ENCODE assay signal across 12 cellular contexts in the genomic region with DNA sequence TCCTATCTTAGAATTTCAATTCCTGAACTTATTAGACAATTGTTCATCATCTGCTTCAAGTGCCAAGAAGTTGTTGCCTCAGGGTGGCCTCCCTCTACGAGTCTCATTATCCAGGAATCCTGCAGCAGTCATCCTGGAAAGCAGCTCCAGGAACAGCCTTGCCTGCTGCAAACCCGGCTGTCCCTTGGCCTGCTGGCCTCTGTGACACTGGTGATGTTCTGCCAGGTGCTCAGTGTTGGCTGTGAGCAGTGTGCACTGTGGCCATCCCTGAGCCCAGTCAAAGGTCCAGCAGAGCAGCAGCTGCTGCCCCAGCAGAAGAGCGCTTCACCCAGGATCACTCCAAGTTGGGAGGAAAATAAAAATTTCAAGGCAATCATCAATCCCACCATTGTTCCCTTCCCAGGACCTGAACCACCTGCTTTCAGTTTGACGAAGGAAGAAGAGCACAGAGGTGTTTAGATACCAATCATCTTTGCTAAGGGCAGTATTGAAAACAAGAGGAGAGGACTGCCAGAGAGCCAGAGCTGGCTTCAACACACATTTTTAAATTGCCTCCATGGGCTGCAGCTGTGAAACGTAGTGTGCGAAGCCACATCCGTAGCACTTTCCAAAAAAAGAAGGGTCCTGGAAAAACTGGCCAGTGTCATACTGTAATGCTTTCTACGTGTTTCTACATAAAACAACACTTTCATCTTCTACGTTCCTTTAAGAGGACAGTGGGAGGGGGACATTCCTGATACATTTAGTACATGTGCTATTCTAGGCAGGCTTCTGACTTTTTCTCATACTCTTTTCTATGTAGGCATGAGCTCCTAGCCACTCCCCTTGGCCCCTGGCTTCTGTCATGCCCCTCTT. TPM values are rescaled to one million over a fixed set of nuclear protein-coding genes. Genes with fewer than 3 reads are reported as not detected.
A peak's percentile ranks its signal among the peaks of the same experiment; 100 is the strongest.
DNase-seq lines count a peak whose midpoint lies in the region; ATAC-seq and TF ChIP-seq lines count a peak whose summit lies in the region.
"Had no signal": no experiment of that assay in that cellular context is flagged by ENCODE, and none has a peak within 500 bp of the region (broad histone marks: within the 10 kb centered on the region; RNA-seq: fewer than 3 reads in every experiment).

No MANE protein-coding gene starts in this region.

- no peaks in the 10 kb centered on the region for H3K79me1 ChIP-seq in trophoblast cell (ENCODE audit: low read length)

- no peak overlapping the region for H2BK5ac ChIP-seq in trophoblast cell (ENCODE audit: low read depth, low read length, poor library complexity)

- H3K4ac ChIP-seq in trophoblast cell (ENCODE audit: low read depth, low read length) = no peak overlapping the region

- H4K8ac ChIP-seq in trophoblast cell (ENCODE audit: low read depth, low read length) = no peak overlapping the region

- no peak overlapping the region for H3K27ac Mint-ChIP-seq in activated naive CD4-positive, alpha-beta T cell treated with anti-CD3 and anti-CD28 coated beads, Interleukin-2, amount 50 U/mL, for 72 hours

- no peak overlapping the region for H2AK5ac ChIP-seq in trophoblast cell (ENCODE audit: low read length)

- no peak overlapping the region for H4K12ac ChIP-seq in trophoblast cell (ENCODE audit: low read depth, low read length)

- no peaks in the 10 kb centered on the region for H3K36me3 ChIP-seq in BJ (ENCODE audit: control insufficient read depth, insufficient read depth, low read length)
- H3K36me3 ChIP-seq in SJSA1 = no peaks in the 10 kb centered on the region
- no peaks in the 10 kb centered on the region for H3K36me3 ChIP-seq in trophoblast cell (ENCODE audit: control insufficient read depth in 1 of 2, insufficient read depth in 2 of 2, low read length in 2 of 2)
- H3K36me3 ChIP-seq in colonic mucosa = no peaks in the 10 kb centered on the region
- H3K36me3 ChIP-seq: neutrophil had no signal

- H4K91ac ChIP-seq in trophoblast cell (ENCODE audit: low read depth, low read length) = no peak overlapping the region

- H3K9me3 ChIP-seq in SJSA1 (replicated peaks) = no peaks in the 10 kb centered on the region
- H3K9me3 ChIP-seq in trophoblast cell (ENCODE audit: insufficient read depth, low read depth, low read length) = no peaks in the 10 kb centered on the region
- H3K9me3 ChIP-seq in colonic mucosa = no peaks in the 10 kb centered on the region
- H3K9me3 ChIP-seq: neutrophil had no signal

- H3K27ac ChIP-seq in SJSA1 (peak overlapping the region; percentile 71), trophoblast cell (ENCODE audit: low read depth, low read length) (no peak overlapping the region), colonic mucosa (no peak overlapping the region)
- H3K27ac ChIP-seq: neutrophil, VCaP had no signal

- POLR2A ChIA-PET in BJ (lab: Charles Lee) = interaction anchor here (0.6 to 1.6 kb wide), 4 partner anchors 16 to 639 kb away, joined by 3 to 5 read pairs (median 4); no protein-coding TSS in a partner anchor
- POLR2A ChIA-PET in GM10248 (lab: Yijun Ruan, JAX) = no interaction called here

- ATAC-seq in activated naive CD4-positive, alpha-beta T cell treated with anti-CD3 and anti-CD28 coated beads, Interleukin-2, amount 50 U/mL, for 72 hours = no peak
- no peak for ATAC-seq in GM19463 (IDR thresholded peaks at IDR 0.05; ENCODE audit: unreplicated experiment)

- peak; percentile 78 for DNase-seq in BJ (ENCODE audit: low read depth)
- DNase-seq in SJSA1 (ENCODE audit: low read depth in 1 of 2, low spot score in 2 of 2) = peak; percentile 71 to 76
- peak; percentile 42 for DNase-seq in fibroblast of pulmonary artery (ENCODE audit: low read depth)
- DNase-seq in trophoblast cell = peak; percentile 98
- no peak for DNase-seq in activated naive CD4-positive, alpha-beta T cell treated with anti-CD3 and anti-CD28 coated beads, Interleukin-2, amount 50 U/mL, for 72 hours (ENCODE audit: low spot score in 2 of 2)
- no peak for DNase-seq in colonic mucosa
- DNase-seq in GM10248 (ENCODE audit: extremely low spot score) = no peak
- DNase-seq: CD4-positive, CD25-positive, alpha-beta regulatory T cell; NCI-H2081 treated with DMSO at 0.1 percent for 48 hours had no signal

- H3K27me3 ChIP-seq in BJ (ENCODE audit: control insufficient read depth, insufficient read depth, low read length) = no peaks in the 10 kb centered on the region
- H3K27me3 ChIP-seq in SJSA1 (replicated peaks) = no peaks in the 10 kb centered on the region
- no peaks in the 10 kb centered on the region for H3K27me3 ChIP-seq in trophoblast cell (ENCODE audit: insufficient read depth, low read length)
- H3K27me3 ChIP-seq in colonic mucosa = no peaks in the 10 kb centered on the region

- no peaks in the 10 kb centered on the region for H3K36me3 Mint-ChIP-seq in activated naive CD4-positive, alpha-beta T cell treated with anti-CD3 and anti-CD28 coated beads, Interleukin-2, amount 50 U/mL, for 72 hours
- H3K36me3 Mint-ChIP-seq: CD4-positive, CD25-positive, alpha-beta regulatory T cell had no signal

- H2BK12ac ChIP-seq in trophoblast cell (ENCODE audit: low read length) = no peak overlapping the region

- H3K4me3 ChIP-seq in BJ (ENCODE audit: low read depth, low read length) = no peak overlapping the region
- no peak overlapping the region for H3K4me3 ChIP-seq in SJSA1
- H3K4me3 ChIP-seq in fibroblast of pulmonary artery (replicated peaks; ENCODE audit: low read depth, low read length) = no peak overlapping the region
- no peak overlapping the region for H3K4me3 ChIP-seq in trophoblast cell (ENCODE audit: low read depth, low read length)
- H3K4me3 ChIP-seq in colonic mucosa = no peak overlapping the region

- H3K18ac ChIP-seq in trophoblast cell (ENCODE audit: low read length) = no peak overlapping the region

- H3K9ac ChIP-seq in trophoblast cell (ENCODE audit: low read length) = no peak overlapping the region
- no peak overlapping the region for H3K9ac ChIP-seq in colonic mucosa (ENCODE audit: low read depth in 2 of 2, low read length in 2 of 2)

- no peak overlapping the region for H3K23ac ChIP-seq in trophoblast cell (ENCODE audit: low read length)

- H2BK120ac ChIP-seq in trophoblast cell (ENCODE audit: insufficient read depth, low read length, poor library complexity) = no peak overlapping the region

- H3K4me2 ChIP-seq in trophoblast cell (ENCODE audit: low read length) = no peak overlapping the region

- no peaks in the 10 kb centered on the region for H3K79me2 ChIP-seq in trophoblast cell (ENCODE audit: control insufficient read depth, insufficient read depth, low read length, poor library complexity)

- CTCF ChIA-PET in BJ (lab: Yijun Ruan, JAX) (interaction anchor here (0.6 to 2.2 kb wide), 17 partner anchors 7 to 100 kb away, joined by 3 to 9 read pairs (median 4); a partner anchor contains a TSS), GM10248 (lab: Yijun Ruan, JAX) (interaction anchor here (0.9 to 2.0 kb wide), 3 partner anchors 7 to 9 kb away, joined by 4 to 13 read pairs (median 4); a partner anchor contains a TSS)

- H3K14ac ChIP-seq in trophoblast cell (ENCODE audit: low read length) = no peak overlapping the region

- H3K4me1 ChIP-seq in SJSA1 (replicated peaks) = peaks cover 46% of the 10 kb centered on the region
- H3K4me1 ChIP-seq in trophoblast cell (ENCODE audit: control insufficient read depth in 1 of 2, insufficient read depth in 2 of 2, low read length in 2 of 2) = peaks cover 0 to 4% of the 10 kb centered on the region in 2 experiments
- no peaks in the 10 kb centered on the region for H3K4me1 ChIP-seq in colonic mucosa

- H3K9me3 Mint-ChIP-seq in activated naive CD4-positive, alpha-beta T cell treated with anti-CD3 and anti-CD28 coated beads, Interleukin-2, amount 50 U/mL, for 72 hours = no peaks in the 10 kb centered on the region
- H3K9me3 Mint-ChIP-seq: CD4-positive, CD25-positive, alpha-beta regulatory T cell had no signal

- intact Hi-C loops in colonic mucosa (cut with DNase I) = loop anchor here (10.0 kb wide), 2 partner anchors 93 to 143 kb away; no protein-coding TSS in a partner anchor

- TF ChIP-seq CTCF in BJ (IDR thresholded peaks at IDR 0.05; ENCODE audit: insufficient read depth, low read depth, low read length) (no peak), fibroblast of pulmonary artery (IDR thresholded peaks at IDR 0.05; ENCODE audit: low read length, missing control alignments) (no peak), colonic mucosa (IDR thresholded peaks at IDR 0.05) (no peak), GM10248 (IDR thresholded peaks at IDR 0.05; ENCODE audit: control extremely low read depth, extremely low read depth, low read depth, missing control alignments) (no peak)

- no CpG with 5 or more reads among the region's 9 CpGs for WGBS in trophoblast cell (ENCODE audit: extremely low coverage, insufficient coverage, insufficient read length)

- no peak overlapping the region for H2AFZ ChIP-seq in trophoblast cell (ENCODE audit: insufficient read depth, low read length, poor library complexity)

RNA-seq across cellular contexts. Expression of a gene that starts 7.2 kb away (rescaled TPM):
- 9.0 and 9.9 TPM in 2 replicates for polyA plus RNA-seq in BJ (2011; rRNA removed)
- 2.6 and 3.6 TPM in 2 replicates for polyA minus RNA-seq in BJ (2011; rRNA and poly(A)+ RNA removed)
- 0.25 and 0.58 TPM in 2 replicates for total RNA-seq in SJSA1 (2014; rRNA removed; shearing (Covaris generic))
- polyA plus RNA-seq in trophoblast cell (2013) = 1.3 TPM in 2 replicates
- 1 to 10 TPM; 5.7 to 7.5 TPM for total RNA-seq in activated naive CD4-positive, alpha-beta T cell treated with anti-CD3 and anti-CD28 coated beads, Interleukin-2, amount 50 U/mL, for 72 hours
- total RNA-seq in colonic mucosa = 1 to 10 TPM; 3.2 to 3.9 TPM

Comparison
In these comparisons a context has a peak if more than half of its experiments do, and no peak if none do; other contexts are left out.
1. DNase-seq: peak in BJ (single experiment), SJSA1 (2 of 2), fibroblast of pulmonary artery (single experiment) and trophoblast cell (2 of 2); none in activated naive CD4-positive, alpha-beta T cell treated with anti-CD3 and anti-CD28 coated beads, Interleukin-2, amount 50 U/mL, for 72 hours (0 of 2), colonic mucosa (single experiment) and GM10248 (single experiment).